In the genomic region with DNA sequence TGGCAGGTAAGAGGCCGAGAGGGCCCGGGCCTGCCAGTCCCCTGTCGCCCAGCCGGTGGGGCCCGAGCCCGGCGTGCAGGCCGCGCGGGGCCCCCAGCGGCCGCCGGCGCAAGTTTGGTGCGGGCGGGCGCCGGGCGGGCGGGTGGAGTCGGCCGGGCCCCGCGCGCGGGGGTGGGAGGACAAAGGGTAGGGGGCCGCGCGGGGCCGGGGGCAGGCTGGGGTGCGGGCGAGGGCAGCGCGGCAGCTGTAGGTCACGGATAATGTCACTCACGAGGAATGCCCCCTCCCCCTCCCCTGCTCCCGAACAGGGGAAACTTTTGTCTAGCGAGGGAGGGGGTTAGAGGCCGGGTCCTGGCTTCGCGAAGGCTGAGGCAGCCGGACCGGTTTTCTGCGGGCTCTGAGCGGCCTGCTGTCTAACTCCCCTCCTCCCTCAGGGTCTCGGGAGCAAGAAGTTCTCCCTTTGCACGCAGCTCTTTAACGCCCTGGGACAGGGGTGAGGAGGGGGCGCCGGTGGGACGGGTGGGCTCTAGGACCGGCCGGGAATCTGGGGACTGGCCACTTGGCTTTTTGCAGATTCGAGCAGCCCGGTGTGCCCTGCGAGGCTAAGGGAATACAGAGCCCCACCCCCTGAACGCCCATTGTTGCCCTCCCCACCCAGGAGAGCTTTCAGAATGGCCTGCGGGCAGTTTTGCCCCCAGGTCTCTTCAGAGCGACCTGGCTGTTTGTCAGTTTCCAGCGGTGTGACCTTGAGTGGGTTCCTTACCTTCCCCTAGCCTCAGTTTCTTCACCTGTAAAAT, we compare ENCODE assay signal across 8 cellular contexts. TPM values are rescaled to one million over a fixed set of nuclear protein-coding genes. Genes with fewer than 3 reads are reported as not detected.
A peak's percentile ranks its signal among the peaks of the same experiment; 100 is the strongest.
DNase-seq lines count a peak whose midpoint lies in the region; ATAC-seq, FAIRE-seq and TF ChIP-seq lines count a peak whose summit lies in the region.

No MANE protein-coding gene starts in this region.

- H3K4me3 Mint-ChIP-seq in CD8-positive, alpha-beta T cell: peak overlapping the region; percentile 77

- CTCF ChIA-PET in CD8-positive, alpha-beta T cell (lab: Charles Lee): interaction anchor here (1.0 kb wide), 1 partner anchor 28 kb away, joined by 4 read pairs; no protein-coding TSS in a partner anchor
- CTCF ChIA-PET in HEK293 (lab: Yijun Ruan, JAX): interaction anchor here (0.6 to 2.1 kb wide), 8 partner anchors 21 to 676 kb away, joined by 3 to 6 read pairs (median 5); no protein-coding TSS in a partner anchor

- WGBS in pancreas, 2 donors: 0 to 1% methylated on average over 44 to 60 of the region's 60 CpGs

- peak overlapping the region; percentile 72 for H3K4me3 ChIP-seq in CD8-positive, alpha-beta T cell (ENCODE audit: low read depth, low read length)
- H3K4me3 ChIP-seq in HEK293 (ENCODE audit: low read depth, low read length) (peak overlapping the region; percentile 87), RWPE2 (ENCODE audit: severe bottlenecking) (peak overlapping the region; percentile 66), cardiac muscle cell (peak overlapping the region; percentile 95), pancreas (peak overlapping the region; percentile 83 to 97 (median 94))

- intact Hi-C loops in CD8-positive, alpha-beta T cell (cut with DNase I, micrococcal nuclease): no loop called here
- intact Hi-C loops in pancreas (cut with DNase I): loop anchor here in 1 of 3 donors (5.0 kb wide), 1 partner anchor 36 kb away; no protein-coding TSS in a partner anchor

- H3K36me3 Mint-ChIP-seq in CD8-positive, alpha-beta T cell: no peaks in the 10 kb centered on the region

- no peaks in the 10 kb centered on the region for H3K36me3 ChIP-seq in CD8-positive, alpha-beta T cell (ENCODE audit: insufficient read depth, low read length)
- H3K36me3 ChIP-seq in HEK293 (ENCODE audit: control insufficient read depth in 2 of 2, insufficient read depth in 1 of 2, low read length in 2 of 2): peaks cover 0 to under 1% of the 10 kb centered on the region in 2 experiments; a peak in 2 of 3 replicates
- peaks cover 6% of the 10 kb centered on the region; the same call in 1 of the 2 replicates for H3K36me3 ChIP-seq in RWPE2 (ENCODE audit: low read depth)
- no peaks in the 10 kb centered on the region for H3K36me3 ChIP-seq in cardiac muscle cell
- H3K36me3 ChIP-seq in pancreas: no peaks in the 10 kb centered on the region

- H3K4me1 Mint-ChIP-seq in CD8-positive, alpha-beta T cell (ENCODE audit: low read depth): peaks cover 11% of the 10 kb centered on the region

- no peak for TF ChIP-seq CTCF in CD8-positive, alpha-beta T cell (IDR thresholded peaks at IDR 0.05)
- TF ChIP-seq CTCF in HEK293 (tag by site-specific recombination; IDR thresholded peaks at IDR 0.05) (no peak), RWPE2 (IDR thresholded peaks at IDR 0.05; ENCODE audit: poor library complexity, severe bottlenecking) (peak; percentile 42), cardiac muscle cell (IDR thresholded peaks at IDR 0.05; ENCODE audit: low read depth, low read length) (no peak), pancreas (IDR thresholded peaks at IDR 0.05) (no peak)

- H3K27ac ChIP-seq in CD8-positive, alpha-beta T cell (ENCODE audit: low read depth, low read length): no peak overlapping the region
- H3K27ac ChIP-seq in HEK293 (ENCODE audit: extremely low read depth, low read depth, low read length) (peak overlapping the region; percentile 92), RWPE2 (ENCODE audit: poor library complexity, severe bottlenecking) (peak overlapping the region; percentile 88), cardiac muscle cell (peak overlapping the region; percentile 99), pancreas (peak overlapping the region; percentile 76 to 90 (median 85))

- peaks cover 14% of the 10 kb centered on the region for H3K27me3 Mint-ChIP-seq in CD8-positive, alpha-beta T cell (ENCODE audit: low read depth)

- peak; percentile 17 to 74 (median 24) for DNase-seq in CD8-positive, alpha-beta T cell
- DNase-seq in RWPE2 (ENCODE audit: low spot score): no peak
- peak; percentile 1 for DNase-seq in activated naive CD8-positive, alpha-beta T cell treated with anti-CD3 and anti-CD28 coated beads, Interleukin-2, amount 50 U/mL, for 16 hours (ENCODE audit: low read depth, low spot score)
- peak; percentile 57 to 90 for DNase-seq in cardiac muscle cell (ENCODE audit: low read depth in 1 of 2, low spot score in 1 of 2)
- DNase-seq in pancreas: peak; percentile 79 to 88 (median 85)
- DNase-seq in NCI-H2107 (lab: John Stamatoyannopoulos, UW): no peak

- no peaks in the 10 kb centered on the region for H3K4me1 ChIP-seq in CD8-positive, alpha-beta T cell (ENCODE audit: insufficient read depth, low read length)
- H3K4me1 ChIP-seq in HEK293 (ENCODE audit: control insufficient read depth, insufficient read depth, low read length) (peaks cover 24% of the 10 kb centered on the region), RWPE2 (ENCODE audit: insufficient read depth, poor library complexity, severe bottlenecking) (peaks cover 40% of the 10 kb centered on the region), cardiac muscle cell (ENCODE audit: low read depth) (peaks cover 40% of the 10 kb centered on the region), pancreas (peaks cover 15 to 48% (median 27%) of the 10 kb centered on the region in 3 donors)

- ATAC-seq in CD8-positive, alpha-beta T cell: peak; percentile 64
- ATAC-seq in RWPE2 (ENCODE audit: low read depth): peak; percentile 34
- ATAC-seq in pancreas: peak; percentile 55 to 70 (median 68)
- ATAC-seq in HG03460 (IDR thresholded peaks at IDR 0.05; ENCODE audit: unreplicated experiment): no peak

- H3K27ac Mint-ChIP-seq in CD8-positive, alpha-beta T cell: no peak overlapping the region

- H3K9me3 Mint-ChIP-seq in CD8-positive, alpha-beta T cell: no peaks in the 10 kb centered on the region

- POLR2A ChIA-PET in CD8-positive, alpha-beta T cell (lab: Charles Lee): interaction anchor here (0.9 kb wide), 1 partner anchor 37 kb away, joined by 3 read pairs; a partner anchor contains a TSS
- POLR2A ChIA-PET in HEK293 (lab: Yijun Ruan, JAX): interaction anchor here (1.3 to 3.5 kb wide), 2 partner anchors 11 to 29 kb away, joined by 3 to 11 read pairs; no protein-coding TSS in a partner anchor

- no peaks in the 10 kb centered on the region for H3K27me3 ChIP-seq in CD8-positive, alpha-beta T cell (ENCODE audit: insufficient read depth, low read length)
- H3K27me3 ChIP-seq in RWPE2 (ENCODE audit: insufficient read depth, poor library complexity, severe bottlenecking) (no peaks in the 10 kb centered on the region), cardiac muscle cell (no peaks in the 10 kb centered on the region), pancreas (no peaks in the 10 kb centered on the region)

- FAIRE-seq in pancreas (lab: Jason Lieb, UNC): no peak

- no peaks in the 10 kb centered on the region for H3K9me3 ChIP-seq in CD8-positive, alpha-beta T cell (ENCODE audit: low read length)
- no peaks in the 10 kb centered on the region for H3K9me3 ChIP-seq in HEK293 (ENCODE audit: control insufficient read depth, insufficient read depth, low read depth, low read length)
- no peaks in the 10 kb centered on the region for H3K9me3 ChIP-seq in RWPE2 (ENCODE audit: severe bottlenecking)
- no peaks in the 10 kb centered on the region for H3K9me3 ChIP-seq in cardiac muscle cell (ENCODE audit: low read depth)
- H3K9me3 ChIP-seq in pancreas: no peaks in the 10 kb centered on the region

TF ChIP-seq in HEK293, 187 proteins besides CTCF, POLR2A, EP300 and RAD21 (continues in another document):
- TF ChIP-seq KLF8 (tag by site-specific recombination; IDR thresholded peaks at IDR 0.05) (peak; percentile 13; the same call in 1 of the 2 replicates), SALL2 (tag by site-specific recombination; IDR thresholded peaks at IDR 0.05; ENCODE audit: borderline replicate concordance) (no peak), ZNF747 (tag by site-specific recombination; IDR thresholded peaks at IDR 0.05) (no peak), ZNF530 (tag by site-specific recombination; IDR thresholded peaks at IDR 0.05; ENCODE audit: low read depth) (no peak), ZFP41 (tag by site-specific recombination; IDR thresholded peaks at IDR 0.05; ENCODE audit: borderline replicate concordance) (no peak), REPIN1 (tag by site-specific recombination; IDR thresholded peaks at IDR 0.05; ENCODE audit: low read depth) (no peak), ZNF16 (tag by site-specific recombination; IDR thresholded peaks at IDR 0.05; ENCODE audit: low read depth) (no peak), ZNF830 (tag by site-specific recombination; IDR thresholded peaks at IDR 0.05; ENCODE audit: low read depth) (no peak)
- TF ChIP-seq, protein P1, sequence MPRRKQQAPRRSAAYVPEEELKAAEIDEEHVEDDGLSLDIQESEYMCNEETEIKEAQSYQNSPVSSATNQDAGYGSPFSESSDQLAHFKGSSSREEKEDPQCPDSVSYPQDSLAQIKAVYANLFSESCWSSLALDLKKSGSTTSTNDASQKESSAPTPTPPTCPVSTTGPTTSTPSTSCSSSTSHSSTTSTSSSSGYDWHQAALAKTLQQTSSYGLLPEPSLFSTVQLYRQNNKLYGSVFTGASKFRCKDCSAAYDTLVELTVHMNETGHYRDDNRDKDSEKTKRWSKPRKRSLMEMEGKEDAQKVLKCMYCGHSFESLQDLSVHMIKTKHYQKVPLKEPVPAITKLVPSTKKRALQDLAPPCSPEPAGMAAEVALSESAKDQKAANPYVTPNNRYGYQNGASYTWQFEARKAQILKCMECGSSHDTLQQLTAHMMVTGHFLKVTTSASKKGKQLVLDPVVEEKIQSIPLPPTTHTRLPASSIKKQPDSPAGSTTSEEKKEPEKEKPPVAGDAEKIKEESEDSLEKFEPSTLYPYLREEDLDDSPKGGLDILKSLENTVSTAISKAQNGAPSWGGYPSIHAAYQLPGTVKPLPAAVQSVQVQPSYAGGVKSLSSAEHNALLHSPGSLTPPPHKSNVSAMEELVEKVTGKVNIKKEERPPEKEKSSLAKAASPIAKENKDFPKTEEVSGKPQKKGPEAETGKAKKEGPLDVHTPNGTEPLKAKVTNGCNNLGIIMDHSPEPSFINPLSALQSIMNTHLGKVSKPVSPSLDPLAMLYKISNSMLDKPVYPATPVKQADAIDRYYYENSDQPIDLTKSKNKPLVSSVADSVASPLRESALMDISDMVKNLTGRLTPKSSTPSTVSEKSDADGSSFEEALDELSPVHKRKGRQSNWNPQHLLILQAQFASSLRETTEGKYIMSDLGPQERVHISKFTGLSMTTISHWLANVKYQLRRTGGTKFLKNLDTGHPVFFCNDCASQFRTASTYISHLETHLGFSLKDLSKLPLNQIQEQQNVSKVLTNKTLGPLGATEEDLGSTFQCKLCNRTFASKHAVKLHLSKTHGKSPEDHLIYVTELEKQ (tag by site-specific recombination; IDR thresholded peaks at IDR 0.05; ENCODE audit: borderline replicate concordance): no peak

RNA-seq across cellular contexts. Expression of a gene that starts 21.3 kb away (rescaled TPM):
- under 1 TPM; 0.11 to 0.22 TPM for total RNA-seq in CD8-positive, alpha-beta T cell
- total RNA-seq in cardiac muscle cell: 79.8 and 97.6 TPM in 2 replicates
- 26.6 and 34.9 TPM in 2 replicates for polyA plus RNA-seq in cardiac muscle cell
- 10 to 100 TPM; 35.5 to 57.2 (median 41.0) TPM for total RNA-seq in pancreas
- polyA plus RNA-seq in pancreas: 10 to 100 TPM in 1 of 2 donors, 1 to 10 TPM in 1; 9.9 to 20.2 TPM

RNA-seq across cellular contexts. Expression of a gene that starts 37.1 kb away (rescaled TPM):
- total RNA-seq in CD8-positive, alpha-beta T cell: 1,000 to 10,000 TPM; 5,604 to 5,613 TPM
- total RNA-seq in cardiac muscle cell (2,228 and 2,781 TPM in 2 replicates), pancreas (1,000 to 10,000 TPM; 1,164 to 1,840 (median 1,380) TPM)
- polyA plus RNA-seq in cardiac muscle cell (1,307 and 1,584 TPM in 2 replicates), pancreas (1,000 to 10,000 TPM; 2,004 to 2,138 TPM)

Comparison
In these comparisons a context has a peak if more than half of its experiments do, and no peak if none do; other contexts are left out.
1. DNase-seq: peak in CD8-positive, alpha-beta T cell (7 of 7), activated naive CD8-positive, alpha-beta T cell treated with anti-CD3 and anti-CD28 coated beads, Interleukin-2, amount 50 U/mL, for 16 hours (single experiment), cardiac muscle cell (2 of 2) and pancreas (6 of 6); none in RWPE2 (single experiment) and NCI-H2107 (single experiment).
2. RNA of a gene that starts 21.3 kb away (total RNA-seq): 79.8 to 97.6 TPM in cardiac muscle cell and 35.5 to 57.2 TPM in pancreas; 0.11 to 0.22 TPM in CD8-positive, alpha-beta T cell; every median in the first group is over 10 times any median in the second.
3. Peak in every context shown above with its lines, with median percentiles within 50 percentile points of each other: H3K4me3 ChIP-seq.